In the genomic region with DNA sequence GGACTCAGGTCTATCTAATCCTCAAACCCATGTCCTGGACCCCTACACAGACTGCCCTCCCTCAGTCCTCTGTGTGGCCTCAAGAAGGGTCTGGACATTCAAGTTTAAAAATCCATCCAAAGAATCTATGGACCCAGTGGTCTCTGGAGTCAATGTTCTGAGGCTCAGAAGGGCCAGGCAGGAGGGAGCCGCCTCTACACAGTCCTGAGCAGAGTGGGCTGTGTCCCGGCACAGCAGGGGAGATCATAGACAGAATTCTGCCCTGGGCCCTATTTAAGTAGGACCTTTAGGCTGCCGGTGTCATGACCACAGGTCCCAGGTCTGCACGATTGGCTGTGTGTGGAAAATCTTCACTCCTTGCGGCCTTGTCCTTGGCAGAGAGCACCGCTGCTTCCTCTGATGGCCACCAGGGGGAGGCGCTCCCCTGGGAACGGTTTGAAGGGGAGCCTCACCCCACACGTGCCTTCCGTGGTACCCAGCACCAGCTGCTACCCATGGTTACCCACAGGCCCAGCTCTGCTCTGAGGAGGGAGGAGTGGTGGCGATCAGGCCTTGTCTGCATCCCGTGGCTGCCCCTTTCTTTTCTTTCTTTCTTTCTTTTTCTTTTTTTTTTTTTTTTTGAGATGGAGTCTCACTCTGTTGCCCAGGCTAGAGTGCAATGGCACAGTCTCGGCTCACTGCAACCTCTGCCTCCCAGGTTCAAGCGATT, we compare ENCODE assay signal across 8 cellular contexts. TPM values are rescaled to one million over a fixed set of nuclear protein-coding genes. Genes with fewer than 3 reads are reported as not detected.
A peak's percentile ranks its signal among the peaks of the same experiment; 100 is the strongest.
DNase-seq lines count a peak whose midpoint lies in the region; TF ChIP-seq lines count a peak whose summit lies in the region.

No MANE protein-coding gene starts in this region.

- H3K4me3 ChIP-seq in NB4 (ENCODE audit: low read depth, low read length) (no peak overlapping the region), cardiac muscle cell (no peak overlapping the region)

- TF ChIP-seq POLR2A in NB4 (IDR thresholded peaks at IDR 0.05; ENCODE audit: extremely low read depth, insufficient read length): no peak

- no peaks in the 10 kb centered on the region for H3K4me1 ChIP-seq in cardiac muscle cell (ENCODE audit: low read depth)

- no peaks in the 10 kb centered on the region for H3K9me3 ChIP-seq in cardiac muscle cell (ENCODE audit: low read depth)

- no peaks in the 10 kb centered on the region for H3K36me3 ChIP-seq in cardiac muscle cell

- DNase-seq in ELF-1 (ENCODE audit: low read depth, low spot score) (peak; percentile 74), HCEC 1CT (peak; percentile 69), NB4 (ENCODE audit: low read depth) (peak; percentile 72), SKM-1 treated with dmso at 0.1 percent for 144 hours (lab: John Stamatoyannopoulos, UW; ENCODE audit: unreplicated experiment) (peak; percentile 70), cardiac muscle cell (ENCODE audit: low read depth in 1 of 2, low spot score in 1 of 2) (peak; percentile 77 to 79), retina (peak; percentile 65), GOT3 (lab: John Stamatoyannopoulos, UW) (no peak)
- DNase-seq in activated naive CD4-positive, alpha-beta T cell treated with anti-CD3 and anti-CD28 coated beads, Interleukin-2, amount 50 U/mL, for 16 hours: peak; percentile 75

- no peaks in the 10 kb centered on the region for H3K27me3 ChIP-seq in cardiac muscle cell

- no peak overlapping the region for H3K27ac ChIP-seq in cardiac muscle cell

- TF ChIP-seq CTCF in NB4 (IDR thresholded peaks at IDR 0.05; ENCODE audit: low read depth, low read length) (peak; percentile 88), cardiac muscle cell (IDR thresholded peaks at IDR 0.05; ENCODE audit: low read depth, low read length) (peak; percentile 94)

RNA-seq across cellular contexts. Expression of a gene that starts 37.9 kb away (rescaled TPM):
- total RNA-seq in cardiac muscle cell: 16.0 and 33.0 TPM in 2 replicates
- polyA plus RNA-seq in cardiac muscle cell: 10.8 and 20.4 TPM in 2 replicates

RNA-seq across cellular contexts. Expression of a gene that starts 39.8 kb away (rescaled TPM):
- 3.0 and 3.1 TPM in 2 replicates for total RNA-seq in cardiac muscle cell
- 3.1 and 3.5 TPM in 2 replicates for polyA plus RNA-seq in cardiac muscle cell

RNA-seq across cellular contexts. Expression of a gene that starts 56.3 kb away (rescaled TPM):
- total RNA-seq in cardiac muscle cell: 112 and 122 TPM in 2 replicates
- 96.2 and 107 TPM in 2 replicates for polyA plus RNA-seq in cardiac muscle cell

RNA-seq across cellular contexts. Expression of a gene that starts 56.4 kb away (rescaled TPM):
- 13.1 and 18.4 TPM in 2 replicates for total RNA-seq in cardiac muscle cell
- 10.3 and 12.3 TPM in 2 replicates for polyA plus RNA-seq in cardiac muscle cell
